Comparison of ENCODE assay signal across 12 cellular contexts in genomic region chr17:81652901-81653771, GRCh38. TPM values are rescaled to one million over a fixed set of nuclear protein-coding genes. Genes with fewer than 3 reads are reported as not detected.
A peak's percentile ranks its signal among the peaks of the same experiment; 100 is the strongest.
DNase-seq lines count a peak whose midpoint lies in the region; ATAC-seq and TF ChIP-seq lines count a peak whose summit lies in the region.
"Had no signal": no experiment of that assay in that cellular context is flagged by ENCODE, and none has a peak within 500 bp of the region (broad histone marks: within the 10 kb centered on the region; RNA-seq: fewer than 3 reads in every experiment).

No MANE protein-coding gene starts in this region.

- peaks cover 22 to 52% of the 10 kb centered on the region in 2 donors for H3K27me3 ChIP-seq in left lung
- no peaks in the 10 kb centered on the region for H3K27me3 ChIP-seq in thoracic aorta (replicated peaks; ENCODE audit: insufficient read depth)

- peak overlapping the region; percentile 58 for H3K4me3 Mint-ChIP-seq in activated naive CD4-positive, alpha-beta T cell treated with anti-CD3 and anti-CD28 coated beads for 36 hours
- peak overlapping the region; percentile 74 to 83 for H3K4me3 Mint-ChIP-seq in activated T-cell treated with anti-CD3 and anti-CD28 coated beads, Interleukin-2, amount 50 U/mL, for 72 hours

- H3K4me1 ChIP-seq in left lung (peaks cover 0 to 6% of the 10 kb centered on the region in 2 donors), thoracic aorta (ENCODE audit: control insufficient read depth in 1 of 2, low read depth in 2 of 2) (no peaks in the 10 kb centered on the region)
- H3K4me1 ChIP-seq: right atrium auricular region had no signal

- H3K9me3 ChIP-seq in left lung, result no peaks in the 10 kb centered on the region
- no peaks in the 10 kb centered on the region for H3K9me3 ChIP-seq in thoracic aorta

- H3K4me1 Mint-ChIP-seq in activated naive CD4-positive, alpha-beta T cell treated with anti-CD3 and anti-CD28 coated beads for 36 hours (ENCODE audit: low read depth), result peaks cover 7% of the 10 kb centered on the region
- peaks cover 21% of the 10 kb centered on the region for H3K4me1 Mint-ChIP-seq in activated T-cell treated with anti-CD3 and anti-CD28 coated beads, Interleukin-2, amount 50 U/mL, for 72 hours (ENCODE audit: low read depth)

- peak overlapping the region in 1 of 2 donors; percentile 26 for H3K4me3 ChIP-seq in left lung
- H3K4me3 ChIP-seq in thoracic aorta, result peak overlapping the region; percentile 38
- H3K4me3 ChIP-seq in coronary artery, result no peak overlapping the region
- H3K4me3 ChIP-seq: cardiac muscle cell, right atrium auricular region had no signal

- H3K27ac ChIP-seq in left lung (no peak overlapping the region), thoracic aorta (no peak overlapping the region), coronary artery (no peak overlapping the region)
- H3K27ac ChIP-seq: cardiac muscle cell, right atrium auricular region had no signal

- no peaks in the 10 kb centered on the region for H3K9me3 Mint-ChIP-seq in activated naive CD4-positive, alpha-beta T cell treated with anti-CD3 and anti-CD28 coated beads for 36 hours
- H3K9me3 Mint-ChIP-seq in activated T-cell treated with anti-CD3 and anti-CD28 coated beads, Interleukin-2, amount 50 U/mL, for 72 hours, result no peaks in the 10 kb centered on the region

- TF ChIP-seq CTCF in left lung (IDR thresholded peaks at IDR 0.05) (no peak), thoracic aorta (IDR thresholded peaks at IDR 0.05) (no peak), coronary artery (IDR thresholded peaks at IDR 0.05) (no peak)

- peak; percentile 70 to 71 for ATAC-seq in activated T-cell treated with anti-CD3 and anti-CD28 coated beads, Interleukin-2, amount 50 U/mL, for 72 hours (replicated peaks in 1 of 2)
- ATAC-seq in left lung, result peak; percentile 19
- ATAC-seq in thoracic aorta (ENCODE audit: insufficient number of reproducible peaks, low FRiP score, low read depth), result no peak
- ATAC-seq in GM19467 (IDR thresholded peaks at IDR 0.05; ENCODE audit: unreplicated experiment), result no peak

- DNase-seq in activated naive CD4-positive, alpha-beta T cell treated with anti-CD3 and anti-CD28 coated beads for 36 hours, result peak; percentile 26
- DNase-seq in activated naive CD4-positive, alpha-beta T cell (lab: John Stamatoyannopoulos, UW), result no peak
- DNase-seq in activated T-cell treated with anti-CD3 and anti-CD28 coated beads, Interleukin-2, amount 50 U/mL, for 72 hours, result peak in 1 of 2 donors; percentile 49
- DNase-seq in left lung (peak in 1 of 2 donors; percentile 74), thoracic aorta (ENCODE audit: low spot score) (no peak), NCI-H1930 (lab: John Stamatoyannopoulos, UW) (no peak), coronary artery (ENCODE audit: low spot score) (no peak)
- DNase-seq: Karpas-422; NK-92 treated with Interleukin-12 subunit alpha and Interleukin-12 subunit beta, amount 100 ng/mL, for 24 hours had no signal

- intact Hi-C loops in activated naive CD4-positive, alpha-beta T cell treated with anti-CD3 and anti-CD28 coated beads for 36 hours (cut with micrococcal nuclease), result no loop called here
- intact Hi-C loops in left lung (cut with DNase I), result no loop called here

- CTCF ChIA-PET in activated naive CD4-positive, alpha-beta T cell treated with anti-CD3 and anti-CD28 coated beads for 36 hours (lab: Charles Lee), result no interaction called here

- no peak overlapping the region for H3K27ac Mint-ChIP-seq in activated naive CD4-positive, alpha-beta T cell treated with anti-CD3 and anti-CD28 coated beads for 36 hours
- H3K27ac Mint-ChIP-seq in activated T-cell treated with anti-CD3 and anti-CD28 coated beads, Interleukin-2, amount 50 U/mL, for 72 hours, result no peak overlapping the region

- H3K36me3 ChIP-seq in left lung, result no peaks in the 10 kb centered on the region
- no peaks in the 10 kb centered on the region for H3K36me3 ChIP-seq in thoracic aorta
- H3K36me3 ChIP-seq: cardiac muscle cell, right atrium auricular region had no signal

- no peaks in the 10 kb centered on the region for H3K36me3 Mint-ChIP-seq in activated naive CD4-positive, alpha-beta T cell treated with anti-CD3 and anti-CD28 coated beads for 36 hours (ENCODE audit: low read depth)
- no peaks in the 10 kb centered on the region for H3K36me3 Mint-ChIP-seq in activated T-cell treated with anti-CD3 and anti-CD28 coated beads, Interleukin-2, amount 50 U/mL, for 72 hours (ENCODE audit: insufficient read depth in 2 of 2)

- H3K27me3 Mint-ChIP-seq in activated naive CD4-positive, alpha-beta T cell treated with anti-CD3 and anti-CD28 coated beads for 36 hours (ENCODE audit: low read depth), result peaks cover 19% of the 10 kb centered on the region
- H3K27me3 Mint-ChIP-seq in activated T-cell treated with anti-CD3 and anti-CD28 coated beads, Interleukin-2, amount 50 U/mL, for 72 hours (ENCODE audit: low read depth), result peaks cover 6% of the 10 kb centered on the region

RNA-seq across cellular contexts. Expression of gene PDE6G, which starts 3.2 kb away (rescaled TPM):
- under 1 TPM; 0.83 to 0.89 TPM for total RNA-seq in activated naive CD4-positive, alpha-beta T cell treated with anti-CD3 and anti-CD28 coated beads for 36 hours
- total RNA-seq in activated T-cell treated with anti-CD3 and anti-CD28 coated beads, Interleukin-2, amount 50 U/mL, for 72 hours, result 1 to 10 TPM; 4.2 to 4.4 TPM
- total RNA-seq in left lung, result 1 to 10 TPM in 1 of 2 donors, under 1 TPM in 1; 0.24 to 1.3 TPM
- total RNA-seq in thoracic aorta, result not detected
- total RNA-seq: right atrium auricular region had no signal

RNA-seq across cellular contexts. Expression of gene OXLD1, which starts 13.3 kb away (rescaled TPM):
- total RNA-seq in activated naive CD4-positive, alpha-beta T cell treated with anti-CD3 and anti-CD28 coated beads for 36 hours, result 10 to 100 TPM; 41.9 to 44.1 TPM
- total RNA-seq in activated T-cell treated with anti-CD3 and anti-CD28 coated beads, Interleukin-2, amount 50 U/mL, for 72 hours, result 10 to 100 TPM; 49.1 to 58.8 TPM
- total RNA-seq in left lung, result 10 to 100 TPM; 26.2 to 33.8 TPM
- total RNA-seq in thoracic aorta, result 10 to 100 TPM; 13.7 to 33.6 TPM

RNA-seq across cellular contexts. Expression of gene CCDC137, which starts 13.4 kb away (rescaled TPM):
- total RNA-seq in activated naive CD4-positive, alpha-beta T cell treated with anti-CD3 and anti-CD28 coated beads for 36 hours, result 10 to 100 TPM; 30.8 to 32.3 TPM
- total RNA-seq in activated T-cell treated with anti-CD3 and anti-CD28 coated beads, Interleukin-2, amount 50 U/mL, for 72 hours, result 10 to 100 TPM; 26.1 to 46.5 TPM
- total RNA-seq in left lung, result 10 to 100 TPM; 15.4 to 19.9 TPM
- total RNA-seq in thoracic aorta, result 10 to 100 TPM in 1 of 2 donors, 1 to 10 TPM in 1; 7.3 to 10.8 TPM

RNA-seq across cellular contexts. Expression of gene TSPAN10, which starts 16.1 kb away (rescaled TPM):
- total RNA-seq in activated naive CD4-positive, alpha-beta T cell treated with anti-CD3 and anti-CD28 coated beads for 36 hours, result under 1 TPM in 1 of 2 experiments, not detected in 1; 0.12 TPM
- 1 to 10 TPM in 1 of 2 donors, under 1 TPM in 1; 0.63 to 1.1 TPM for total RNA-seq in activated T-cell treated with anti-CD3 and anti-CD28 coated beads, Interleukin-2, amount 50 U/mL, for 72 hours
- total RNA-seq in left lung (1 to 10 TPM in 1 of 2 donors, under 1 TPM in 1; 0.52 to 1.6 TPM), thoracic aorta (under 1 TPM in 1 of 2 donors, not detected in 1; 0.27 TPM)
- total RNA-seq: right atrium auricular region had no signal

RNA-seq across cellular contexts. Expression of gene NPLOC4, which starts 16.2 kb away (rescaled TPM):
- total RNA-seq in activated naive CD4-positive, alpha-beta T cell treated with anti-CD3 and anti-CD28 coated beads for 36 hours, result 10 to 100 TPM; 67.0 to 68.6 TPM
- total RNA-seq in activated T-cell treated with anti-CD3 and anti-CD28 coated beads, Interleukin-2, amount 50 U/mL, for 72 hours, result 100 to 1,000 TPM in 1 of 2 donors, 10 to 100 TPM in 1; 89.7 to 107 TPM
- total RNA-seq in left lung (100 to 1,000 TPM in 1 of 2 donors, 10 to 100 TPM in 1; 95.3 to 122 TPM), thoracic aorta (100 to 1,000 TPM in 1 of 2 donors, 10 to 100 TPM in 1; 77.3 to 105 TPM)

Comparison
In these comparisons a context has a peak if more than half of its experiments do, and no peak if none do; other contexts are left out.
1. ATAC-seq: peak in activated T-cell treated with anti-CD3 and anti-CD28 coated beads, Interleukin-2, amount 50 U/mL, for 72 hours (2 of 2) and left lung (single experiment); none in thoracic aorta (single experiment) and GM19467 (single experiment).